9 cellular contexts compared by ENCODE assay signal in the genomic region with DNA sequence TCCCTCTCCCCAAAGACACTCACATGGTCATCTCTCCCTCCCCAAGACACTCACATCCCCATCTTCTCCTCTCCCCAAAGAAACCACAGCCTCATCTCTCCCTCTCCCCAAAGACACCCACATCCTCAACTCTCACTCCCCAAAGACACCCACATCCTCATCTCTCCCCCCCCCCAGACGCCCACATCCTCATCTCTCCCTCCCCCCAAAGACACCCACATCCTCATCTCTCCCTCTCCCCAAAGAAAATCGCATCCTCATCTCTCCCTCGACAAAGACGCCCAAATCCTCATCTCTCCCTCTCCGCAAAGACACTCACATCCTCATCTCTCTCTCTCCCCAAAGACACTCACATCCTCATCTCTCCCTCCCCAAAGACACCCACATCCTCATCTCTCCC.
"Had no signal": no experiment of that assay in that cellular context is flagged by ENCODE, and none has a peak within 500 bp of the region (broad histone marks: within the 10 kb centered on the region; RNA-seq: fewer than 3 reads in every experiment).

No MANE protein-coding gene starts in this region.

- H3K9me3 ChIP-seq: HAP-1 had no signal

- H3K27ac Mint-ChIP-seq: GM23338, H9, HFFc6 had no signal

- H3K9me3 Mint-ChIP-seq: H9, HFFc6 had no signal

- ATAC-seq: GM23338, HCT116 had no signal

- H3K4me1 Mint-ChIP-seq: GM23338, H9 had no signal

- H3K27ac ChIP-seq: GM23248 had no signal

- H3K4me3 ChIP-seq: GM23248, GM23338, HAP-1 had no signal

- DNase-seq: GM23248, GOT3, H7, H9, HCEC 1CT, HFFc6 had no signal

- H3K4me3 Mint-ChIP-seq: GM23338, H9, HFFc6 had no signal
